Comparison of ENCODE assay signal across 1 cellular context in genomic region chr13:110887955-110888333, GRCh38.
TF ChIP-seq lines count a peak whose summit lies in the region.

No MANE protein-coding gene starts in this region.

TF ChIP-seq in WTC11, 78 proteins besides CTCF, POLR2A, EP300 and RAD21 (continued from another document):
- TF ChIP-seq, protein P1, sequence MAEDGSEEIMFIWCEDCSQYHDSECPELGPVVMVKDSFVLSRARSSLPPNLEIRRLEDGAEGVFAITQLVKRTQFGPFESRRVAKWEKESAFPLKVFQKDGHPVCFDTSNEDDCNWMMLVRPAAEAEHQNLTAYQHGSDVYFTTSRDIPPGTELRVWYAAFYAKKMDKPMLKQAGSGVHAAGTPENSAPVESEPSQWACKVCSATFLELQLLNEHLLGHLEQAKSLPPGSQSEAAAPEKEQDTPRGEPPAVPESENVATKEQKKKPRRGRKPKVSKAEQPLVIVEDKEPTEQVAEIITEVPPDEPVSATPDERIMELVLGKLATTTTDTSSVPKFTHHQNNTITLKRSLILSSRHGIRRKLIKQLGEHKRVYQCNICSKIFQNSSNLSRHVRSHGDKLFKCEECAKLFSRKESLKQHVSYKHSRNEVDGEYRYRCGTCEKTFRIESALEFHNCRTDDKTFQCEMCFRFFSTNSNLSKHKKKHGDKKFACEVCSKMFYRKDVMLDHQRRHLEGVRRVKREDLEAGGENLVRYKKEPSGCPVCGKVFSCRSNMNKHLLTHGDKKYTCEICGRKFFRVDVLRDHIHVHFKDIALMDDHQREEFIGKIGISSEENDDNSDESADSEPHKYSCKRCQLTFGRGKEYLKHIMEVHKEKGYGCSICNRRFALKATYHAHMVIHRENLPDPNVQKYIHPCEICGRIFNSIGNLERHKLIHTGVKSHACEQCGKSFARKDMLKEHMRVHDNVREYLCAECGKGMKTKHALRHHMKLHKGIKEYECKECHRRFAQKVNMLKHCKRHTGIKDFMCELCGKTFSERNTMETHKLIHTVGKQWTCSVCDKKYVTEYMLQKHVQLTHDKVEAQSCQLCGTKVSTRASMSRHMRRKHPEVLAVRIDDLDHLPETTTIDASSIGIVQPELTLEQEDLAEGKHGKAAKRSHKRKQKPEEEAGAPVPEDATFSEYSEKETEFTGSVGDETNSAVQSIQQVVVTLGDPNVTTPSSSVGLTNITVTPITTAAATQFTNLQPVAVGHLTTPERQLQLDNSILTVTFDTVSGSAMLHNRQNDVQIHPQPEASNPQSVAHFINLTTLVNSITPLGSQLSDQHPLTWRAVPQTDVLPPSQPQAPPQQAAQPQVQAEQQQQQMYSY (CRISPR knock-in tag; IDR thresholded peaks at IDR 0.05): no peak
- TF ChIP-seq MAX (CRISPR knock-in tag; IDR thresholded peaks at IDR 0.05): no peak
- no peak for TF ChIP-seq E2F5 (CRISPR knock-in tag; IDR thresholded peaks at IDR 0.05)
- TF ChIP-seq NFATC4 (CRISPR knock-in tag; IDR thresholded peaks at IDR 0.05): no peak
- TF ChIP-seq, protein P2, sequence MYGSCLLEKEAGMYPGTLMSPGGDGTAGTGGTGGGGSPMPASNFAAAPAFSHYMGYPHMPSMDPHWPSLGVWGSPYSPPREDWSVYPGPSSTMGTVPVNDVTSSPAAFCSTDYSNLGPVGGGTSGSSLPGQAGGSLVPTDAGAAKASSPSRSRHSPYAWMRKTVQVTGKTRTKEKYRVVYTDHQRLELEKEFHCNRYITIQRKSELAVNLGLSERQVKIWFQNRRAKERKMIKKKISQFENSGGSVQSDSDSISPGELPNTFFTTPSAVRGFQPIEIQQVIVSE (CRISPR knock-in tag; IDR thresholded peaks at IDR 0.05; ENCODE audit: borderline replicate concordance): no peak
- no peak for TF ChIP-seq EMX1 (CRISPR knock-in tag; IDR thresholded peaks at IDR 0.05)
- no peak for TF ChIP-seq RELA (CRISPR knock-in tag; IDR thresholded peaks at IDR 0.05; ENCODE audit: borderline replicate concordance)
- TF ChIP-seq CBFB (CRISPR knock-in tag; IDR thresholded peaks at IDR 0.05; ENCODE audit: low read depth): no peak
- no peak for TF ChIP-seq PREB (CRISPR knock-in tag; IDR thresholded peaks at IDR 0.05; ENCODE audit: borderline replicate concordance)
- TF ChIP-seq AFF4 (CRISPR knock-in tag; IDR thresholded peaks at IDR 0.05; ENCODE audit: borderline replicate concordance): no peak
- no peak for TF ChIP-seq JUN (CRISPR knock-in tag; IDR thresholded peaks at IDR 0.05)
- no peak for TF ChIP-seq ATF6 (CRISPR knock-in tag; IDR thresholded peaks at IDR 0.05)
